In genomic region chr2:230230801-230231200, GRCh38 we compare ENCODE assay signal across 19 cellular contexts. TPM values are rescaled to one million over a fixed set of nuclear protein-coding genes. Genes with fewer than 3 reads are reported as not detected.
DNase-seq lines count a peak whose midpoint lies in the region; ATAC-seq and TF ChIP-seq lines count a peak whose summit lies in the region.
"Had no signal": no experiment of that assay in that cellular context is flagged by ENCODE, and none has a peak within 500 bp of the region (broad histone marks: within the 10 kb centered on the region; RNA-seq: fewer than 3 reads in every experiment).

No MANE protein-coding gene starts in this region.

- DNase-seq in activated T-cell treated with anti-CD3 and anti-CD28 coated beads, Interleukin-2, amount 50 U/mL, for 72 hours: no peak
- DNase-seq in activated T-cell treated with anti-CD3 and anti-CD28 coated beads for 4 hours: no peak
- DNase-seq in activated naive CD8-positive, alpha-beta T cell treated with anti-CD3 and anti-CD28 coated beads, Interleukin-2, amount 10 ng/mL, durations not matched to agents 7 days and 5 days: no peak
- DNase-seq in natural killer cell: no peak
- DNase-seq in NCI-H1417 treated with DMSO at 0.1 percent for 48 hours (lab: John Stamatoyannopoulos, UW): no peak
- no peak for DNase-seq in dermis blood vessel endothelial cell
- DNase-seq: activated CD4-positive, alpha-beta T cell treated with anti-CD3 and anti-CD28 coated beads, Interleukin-2, amount 10 ng/mL, durations not matched to agents 7 days and 5 days; activated gamma-delta T cell; COR-L47; effector CD4-positive, alpha-beta T cell; heart right ventricle; kidney; NCI-H1092 treated with DMSO at 0.1 percent for 48 hours; SHP77; T-helper 9 cell had no signal

- H3K27ac ChIP-seq in OCI-LY3 (ENCODE audit: low read length): peak overlapping the region; percentile 90
- H3K27ac ChIP-seq: heart right ventricle, neutrophil had no signal

- peaks cover 13% of the 10 kb centered on the region; the same call in 1 of the 2 replicates for H3K9me3 ChIP-seq in OCI-LY3 (ENCODE audit: insufficient read depth, low read length)
- H3K9me3 ChIP-seq: neutrophil had no signal

- no peak overlapping the region for H2AFZ ChIP-seq in OCI-LY3 (ENCODE audit: low read depth, low read length)

- H3K79me2 ChIP-seq in OCI-LY3 (ENCODE audit: low read length): peaks cover 100% of the 10 kb centered on the region

- peak overlapping the region; percentile 97 for H3K4me3 ChIP-seq in OCI-LY3 (ENCODE audit: low read length)
- H3K4me3 ChIP-seq: heart right ventricle had no signal

- H4K20me1 ChIP-seq in OCI-LY3 (ENCODE audit: insufficient read depth, low read length): peaks cover 57% of the 10 kb centered on the region

- peaks cover 89% of the 10 kb centered on the region for H3K4me1 Mint-ChIP-seq in activated T-cell treated with anti-CD3 and anti-CD28 coated beads, Interleukin-2, amount 50 U/mL, for 72 hours (ENCODE audit: low read depth)
- H3K4me1 Mint-ChIP-seq in activated naive CD8-positive, alpha-beta T cell treated with anti-CD3 and anti-CD28 coated beads, Interleukin-2, amount 10 ng/mL, durations not matched to agents 7 days and 5 days: peaks cover 41% of the 10 kb centered on the region
- peaks cover 51 to 71% of the 10 kb centered on the region in 2 donors for H3K4me1 Mint-ChIP-seq in natural killer cell

- POLR2A ChIA-PET in activated naive CD8-positive, alpha-beta T cell treated with anti-CD3 and anti-CD28 coated beads, Interleukin-2, amount 10 ng/mL, durations not matched to agents 7 days and 5 days (lab: Charles Lee): no interaction called here

- peaks cover 49% of the 10 kb centered on the region for H3K4me1 ChIP-seq in OCI-LY3 (ENCODE audit: low read length)

- H3K4me2 ChIP-seq in OCI-LY3 (ENCODE audit: low read length): 0 out of 2 replicates have a peak overlapping the region, but pooled peaks have one; percentile 12

- no peak for ATAC-seq in activated T-cell treated with anti-CD3 and anti-CD28 coated beads, Interleukin-2, amount 50 U/mL, for 72 hours (replicated peaks in 1 of 2)
- ATAC-seq in activated naive CD8-positive, alpha-beta T cell treated with anti-CD3 and anti-CD28 coated beads, Interleukin-2, amount 10 ng/mL, durations not matched to agents 7 days and 5 days (ENCODE audit: low read depth): no peak
- no peak for ATAC-seq in natural killer cell
- no peak for ATAC-seq in HG03139 (IDR thresholded peaks at IDR 0.05; ENCODE audit: unreplicated experiment)
- ATAC-seq: heart right ventricle had no signal

- H3K9me3 Mint-ChIP-seq in activated T-cell treated with anti-CD3 and anti-CD28 coated beads, Interleukin-2, amount 50 U/mL, for 72 hours: peaks cover 7% of the 10 kb centered on the region in 2 donors
- peaks cover 17% of the 10 kb centered on the region for H3K9me3 Mint-ChIP-seq in activated naive CD8-positive, alpha-beta T cell treated with anti-CD3 and anti-CD28 coated beads, Interleukin-2, amount 10 ng/mL, durations not matched to agents 7 days and 5 days
- H3K9me3 Mint-ChIP-seq in natural killer cell: peaks cover 3 to 5% of the 10 kb centered on the region in 2 donors

- no peak overlapping the region for H3K9ac ChIP-seq in OCI-LY3 (ENCODE audit: low read length)

- no peaks in the 10 kb centered on the region for H3K27me3 Mint-ChIP-seq in activated T-cell treated with anti-CD3 and anti-CD28 coated beads, Interleukin-2, amount 50 U/mL, for 72 hours (ENCODE audit: low read depth)
- no peaks in the 10 kb centered on the region for H3K27me3 Mint-ChIP-seq in activated naive CD8-positive, alpha-beta T cell treated with anti-CD3 and anti-CD28 coated beads, Interleukin-2, amount 10 ng/mL, durations not matched to agents 7 days and 5 days
- H3K27me3 Mint-ChIP-seq in natural killer cell (ENCODE audit: low read depth in 2 of 2): no peaks in the 10 kb centered on the region
- H3K27me3 Mint-ChIP-seq: activated CD4-positive, alpha-beta T cell treated with anti-CD3 and anti-CD28 coated beads, Interleukin-2, amount 10 ng/mL, durations not matched to agents 7 days and 5 days had no signal

- H3K4me3 Mint-ChIP-seq in activated T-cell treated with anti-CD3 and anti-CD28 coated beads, Interleukin-2, amount 50 U/mL, for 72 hours: peak overlapping the region; percentile 81 to 90
- H3K4me3 Mint-ChIP-seq in activated naive CD8-positive, alpha-beta T cell treated with anti-CD3 and anti-CD28 coated beads, Interleukin-2, amount 10 ng/mL, durations not matched to agents 7 days and 5 days: peak overlapping the region; percentile 9
- peak overlapping the region; percentile 7 for H3K4me3 Mint-ChIP-seq in natural killer cell
- H3K4me3 Mint-ChIP-seq: activated CD4-positive, alpha-beta T cell treated with anti-CD3 and anti-CD28 coated beads, Interleukin-2, amount 10 ng/mL, durations not matched to agents 7 days and 5 days had no signal

- peaks cover 44% of the 10 kb centered on the region for H3K36me3 ChIP-seq in OCI-LY3 (replicated peaks; ENCODE audit: low read depth, low read length)
- H3K36me3 ChIP-seq: heart right ventricle, neutrophil had no signal

- TF ChIP-seq CTCF in OCI-LY3 (IDR thresholded peaks at IDR 0.05; ENCODE audit: low read depth, low read length) (no peak), natural killer cell (IDR thresholded peaks at IDR 0.05) (no peak)

- peaks cover 17 to 42% of the 10 kb centered on the region in 2 donors for H3K36me3 Mint-ChIP-seq in activated T-cell treated with anti-CD3 and anti-CD28 coated beads, Interleukin-2, amount 50 U/mL, for 72 hours (ENCODE audit: insufficient read depth in 2 of 2)
- H3K36me3 Mint-ChIP-seq in activated naive CD8-positive, alpha-beta T cell treated with anti-CD3 and anti-CD28 coated beads, Interleukin-2, amount 10 ng/mL, durations not matched to agents 7 days and 5 days: peaks cover 42% of the 10 kb centered on the region
- H3K36me3 Mint-ChIP-seq in natural killer cell: peaks cover 19% of the 10 kb centered on the region

- intact Hi-C loops in natural killer cell (cut with micrococcal nuclease): no loop called here

- H3K27ac Mint-ChIP-seq in activated T-cell treated with anti-CD3 and anti-CD28 coated beads, Interleukin-2, amount 50 U/mL, for 72 hours: peak overlapping the region; percentile 88
- no peak overlapping the region for H3K27ac Mint-ChIP-seq in activated naive CD8-positive, alpha-beta T cell treated with anti-CD3 and anti-CD28 coated beads, Interleukin-2, amount 10 ng/mL, durations not matched to agents 7 days and 5 days
- peak overlapping the region; percentile 6 to 13 for H3K27ac Mint-ChIP-seq in natural killer cell

- no peaks in the 10 kb centered on the region for H3K27me3 ChIP-seq in OCI-LY3 (ENCODE audit: low read depth, low read length)
- H3K27me3 ChIP-seq: heart right ventricle, neutrophil had no signal

RNA-seq across cellular contexts. Expression of gene SP140, which starts 5.3 kb away (rescaled TPM):
- 100 to 1,000 TPM; 102 to 109 TPM for total RNA-seq in activated T-cell treated with anti-CD3 and anti-CD28 coated beads, Interleukin-2, amount 50 U/mL, for 72 hours
- 10 to 100 TPM; 58.7 to 61.4 TPM for total RNA-seq in activated naive CD8-positive, alpha-beta T cell treated with anti-CD3 and anti-CD28 coated beads, Interleukin-2, amount 10 ng/mL, durations not matched to agents 7 days and 5 days
- total RNA-seq in natural killer cell: 10 to 100 TPM; 69.1 to 89.9 (median 77.4) TPM
- total RNA-seq in dermis blood vessel endothelial cell: 0.09 TPM in 1 of 2 replicates, not detected in the other
- total RNA-seq: bronchial epithelial cell had no signal

RNA-seq across cellular contexts. Expression of gene SP110, which starts 11.0 kb away (rescaled TPM):
- total RNA-seq in activated T-cell treated with anti-CD3 and anti-CD28 coated beads, Interleukin-2, amount 50 U/mL, for 72 hours: 100 to 1,000 TPM; 118 to 128 TPM
- 100 to 1,000 TPM; 153 to 158 TPM for total RNA-seq in activated naive CD8-positive, alpha-beta T cell treated with anti-CD3 and anti-CD28 coated beads, Interleukin-2, amount 10 ng/mL, durations not matched to agents 7 days and 5 days
- total RNA-seq in natural killer cell (100 to 1,000 TPM in 1 of 3 donors, 10 to 100 TPM in 2; 92.7 to 132 (median 97.9) TPM), dermis blood vessel endothelial cell (5.3 and 7.4 TPM in 2 replicates)

Comparison
In these comparisons a context has a peak if more than half of its experiments do, and no peak if none do; other contexts are left out.
1. H3K4me3 Mint-ChIP-seq: peak in every context shown above with its lines; median percentile 86 in activated T-cell treated with anti-CD3 and anti-CD28 coated beads, Interleukin-2, amount 50 U/mL, for 72 hours; 9 in activated naive CD8-positive, alpha-beta T cell treated with anti-CD3 and anti-CD28 coated beads, Interleukin-2, amount 10 ng/mL, durations not matched to agents 7 days and 5 days; 7 in natural killer cell.
2. RNA of gene SP140, which starts 5.3 kb away (total RNA-seq): 102 to 109 TPM in activated T-cell treated with anti-CD3 and anti-CD28 coated beads, Interleukin-2, amount 50 U/mL, for 72 hours, 69.1 to 89.9 TPM in natural killer cell and 58.7 to 61.4 TPM in activated naive CD8-positive, alpha-beta T cell treated with anti-CD3 and anti-CD28 coated beads, Interleukin-2, amount 10 ng/mL, durations not matched to agents 7 days and 5 days; 0.09 TPM in dermis blood vessel endothelial cell; every median in the first group is over 10 times any median in the second.
3. RNA of gene SP110, which starts 11.0 kb away (total RNA-seq): 153 to 158 TPM in activated naive CD8-positive, alpha-beta T cell treated with anti-CD3 and anti-CD28 coated beads, Interleukin-2, amount 10 ng/mL, durations not matched to agents 7 days and 5 days, 118 to 128 TPM in activated T-cell treated with anti-CD3 and anti-CD28 coated beads, Interleukin-2, amount 50 U/mL, for 72 hours and 92.7 to 132 TPM in natural killer cell; 5.3 to 7.4 TPM in dermis blood vessel endothelial cell; every median in the first group is over 10 times any median in the second.